Comparison of ENCODE assay signal across 8 cellular contexts in the genomic region with DNA sequence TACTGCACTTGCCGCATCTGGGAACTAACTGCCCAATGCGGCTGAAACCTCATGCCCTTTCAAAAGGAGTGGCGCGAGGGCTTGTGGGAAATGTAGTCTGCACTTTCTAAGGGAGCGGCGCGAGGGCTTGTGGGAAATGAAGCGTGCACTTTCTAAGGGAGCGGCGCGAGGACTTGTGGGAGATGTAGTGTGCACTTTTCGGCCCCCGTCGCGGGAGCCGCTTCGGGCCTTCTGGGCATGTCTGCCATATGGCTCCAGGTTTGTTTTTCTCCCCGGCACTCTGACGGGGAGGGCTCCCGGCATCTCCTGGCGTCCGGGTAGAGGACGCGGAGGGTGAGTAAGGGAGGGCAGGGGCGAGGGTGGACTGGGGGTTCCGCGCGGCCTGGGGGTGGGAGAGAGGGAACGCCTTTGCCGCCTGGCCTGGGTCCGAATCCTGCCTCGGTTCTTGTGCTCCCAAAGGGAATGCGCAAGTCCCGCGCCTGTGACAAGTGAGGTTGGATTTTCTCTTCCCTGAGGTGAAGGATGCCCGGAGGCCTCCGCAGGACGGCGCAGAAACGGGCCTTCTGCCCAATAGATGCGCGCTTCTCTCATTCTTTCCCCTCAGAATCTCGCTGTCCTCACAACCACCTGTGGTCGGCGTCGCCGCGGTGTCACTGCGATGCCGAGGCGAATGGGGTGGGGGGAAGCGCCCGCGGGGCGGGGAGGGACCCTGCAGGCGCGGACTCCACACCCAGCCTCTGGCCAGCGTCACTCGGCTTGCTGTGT. TPM values are rescaled to one million over a fixed set of nuclear protein-coding genes. Genes with fewer than 3 reads are reported as not detected.
DNase-seq lines count a peak whose midpoint lies in the region; ATAC-seq and TF ChIP-seq lines count a peak whose summit lies in the region.

TSS of gene ZNF37A (plus strand) at position 180 of the 765 bp plus-strand sequence. CDS start 2,281 bp downstream, outside the sequence.

- peak within 1 kb of the TSS; percentile 78 for H3K4me3 ChIP-seq in right atrium auricular region
- H3K4me3 ChIP-seq in uterus: peak within 1 kb of the TSS; percentile 74 to 75

- intact Hi-C loops in uterus (cut with DNase I; ENCODE audit: low total_unique reads): no loop called here

- H3K9me3 ChIP-seq in right atrium auricular region (no peaks in the 10 kb centered on the region), uterus (peaks cover 0 to 10% of the 10 kb centered on the region in 2 donors)

- peak; percentile 57 to 58 for DNase-seq in NCI-H187 (lab: John Stamatoyannopoulos, UW)
- DNase-seq in T-helper 2 cell: peak; percentile 63 to 97 (median 81)
- peak; percentile 97 for DNase-seq in right atrium auricular region (ENCODE audit: low spot score)
- DNase-seq in pulmonary artery endothelial cell (ENCODE audit: low read depth, low spot score): peak; percentile 91
- DNase-seq in uterus: peak; percentile 91 to 95

- H3K27ac ChIP-seq in angular gyrus (ENCODE audit: low read depth, low read length) (peak within 1 kb of the TSS; percentile 90), right atrium auricular region (peak within 1 kb of the TSS; percentile 84 to 88), uterus (peak within 1 kb of the TSS; percentile 85 to 86)

- ATAC-seq in GM18498 (IDR thresholded peaks at IDR 0.05; ENCODE audit: unreplicated experiment) (peak; percentile 97), HG02938 (IDR thresholded peaks at IDR 0.05; ENCODE audit: unreplicated experiment) (peak; percentile 94)

- H3K36me3 ChIP-seq in right atrium auricular region: peaks cover 24% of the 10 kb centered on the region
- no peaks in the 10 kb centered on the region for H3K36me3 ChIP-seq in uterus

- H3K4me1 ChIP-seq in right atrium auricular region (peaks cover 0 to 9% of the 10 kb centered on the region in 2 donors), uterus (peaks cover 0 to 6% of the 10 kb centered on the region in 2 donors)

- TF ChIP-seq POLR2A in uterus (IDR thresholded peaks at IDR 0.05): peak; percentile 43 to 76

- TF ChIP-seq CTCF in right atrium auricular region (IDR thresholded peaks at IDR 0.05) (peak in 1 of 2 donors; percentile 6), uterus (IDR thresholded peaks at IDR 0.05) (peak in 2 of 4 experiments; percentile 17 to 19)

- no peaks in the 10 kb centered on the region for H3K27me3 ChIP-seq in right atrium auricular region
- no peaks in the 10 kb centered on the region for H3K27me3 ChIP-seq in uterus

RNA-seq across cellular contexts. Expression of gene ZNF37A, which starts in this region (rescaled TPM):
- 1 to 10 TPM; 6.2 to 9.1 TPM for total RNA-seq in right atrium auricular region
- total RNA-seq in pulmonary artery endothelial cell: 7.5 and 12.9 TPM in 2 replicates
- 10 to 100 TPM; 11.8 to 37.0 (median 24.1) TPM for total RNA-seq in uterus

Comparison
In these comparisons a context has a peak if more than half of its experiments do, and no peak if none do; other contexts are left out.
1. Peak in every context shown above with its lines: DNase-seq, ATAC-seq, H3K4me3 ChIP-seq and H3K27ac ChIP-seq.